In genomic region chr2:222298311-222299150, GRCh38 we compare ENCODE assay signal across 8 cellular contexts.
A peak's percentile ranks its signal among the peaks of the same experiment; 100 is the strongest.
DNase-seq lines count a peak whose midpoint lies in the region; ATAC-seq and TF ChIP-seq lines count a peak whose summit lies in the region.

PAX3 (minus strand) TSS chr2:222298998; CDS start chr2:222298615, 383 bp downstream.

- H3K4me1 Mint-ChIP-seq in stimulated activated naive CD8-positive, alpha-beta T cell treated with anti-CD3 and anti-CD28 coated beads, Interleukin-15, Interleukin-2, amounts not matched to agents 100 ng/mL and 50 ng/mL, for 24 hours (ENCODE audit: low read depth) = peaks cover 22% of the 10 kb centered on the region
- peaks cover 22% of the 10 kb centered on the region for H3K4me1 Mint-ChIP-seq in memory B cell

- no peak within 1 kb of the TSS for H3K27ac Mint-ChIP-seq in stimulated activated naive CD8-positive, alpha-beta T cell treated with anti-CD3 and anti-CD28 coated beads, Interleukin-15, Interleukin-2, amounts not matched to agents 100 ng/mL and 50 ng/mL, for 24 hours
- peak within 1 kb of the TSS; percentile 4 for H3K27ac Mint-ChIP-seq in memory B cell

- H3K4me3 ChIP-seq in astrocyte of the spinal cord (ENCODE audit: low read depth, low read length) (peak within 1 kb of the TSS; percentile 74), WERI-Rb-1 (ENCODE audit: low read depth, low read length) (no peak within 1 kb of the TSS)

- H3K4me3 Mint-ChIP-seq in stimulated activated naive CD8-positive, alpha-beta T cell treated with anti-CD3 and anti-CD28 coated beads, Interleukin-15, Interleukin-2, amounts not matched to agents 100 ng/mL and 50 ng/mL, for 24 hours = peak within 1 kb of the TSS; percentile 10
- H3K4me3 Mint-ChIP-seq in memory B cell = no peak within 1 kb of the TSS

- peaks cover 40% of the 10 kb centered on the region for H3K27me3 ChIP-seq in WERI-Rb-1 (ENCODE audit: insufficient read depth, low read depth, severe bottlenecking)

- peaks cover 93% of the 10 kb centered on the region for H3K27me3 Mint-ChIP-seq in stimulated activated naive CD8-positive, alpha-beta T cell treated with anti-CD3 and anti-CD28 coated beads, Interleukin-15, Interleukin-2, amounts not matched to agents 100 ng/mL and 50 ng/mL, for 24 hours
- peaks cover 44% of the 10 kb centered on the region for H3K27me3 Mint-ChIP-seq in memory B cell

- ATAC-seq in stimulated activated naive CD8-positive, alpha-beta T cell treated with anti-CD3 and anti-CD28 coated beads, Interleukin-15, Interleukin-2, amounts not matched to agents 100 U/mL and 50 U/mL, for 24 hours = no peak
- ATAC-seq in memory B cell (ENCODE audit: low read depth) = no peak
- ATAC-seq in GM21528 (IDR thresholded peaks at IDR 0.05; ENCODE audit: low FRiP score, unreplicated experiment) = no peak

- in situ Hi-C loops in astrocyte of the spinal cord (cut with HindIII; ENCODE audit: low sequenced_read_pairs) = no loop called here

- peaks cover 5% of the 10 kb centered on the region for H3K36me3 Mint-ChIP-seq in stimulated activated naive CD8-positive, alpha-beta T cell treated with anti-CD3 and anti-CD28 coated beads, Interleukin-15, Interleukin-2, amounts not matched to agents 100 ng/mL and 50 ng/mL, for 24 hours (ENCODE audit: low read depth)
- peaks cover 11% of the 10 kb centered on the region for H3K36me3 Mint-ChIP-seq in memory B cell

- DNase-seq in stimulated activated naive CD8-positive, alpha-beta T cell treated with anti-CD3 and anti-CD28 coated beads, Interleukin-15, Interleukin-2, amounts not matched to agents 100 U/mL and 50 U/mL, for 24 hours = no peak
- peak; percentile 93 for DNase-seq in astrocyte of the spinal cord (ENCODE audit: low read depth, low spot score)
- no peak for DNase-seq in memory B cell (ENCODE audit: low spot score in 2 of 2)
- DNase-seq in WERI-Rb-1 = no peak
- no peak for DNase-seq in stimulated activated CD4-positive, alpha-beta T cell treated with anti-CD3 and anti-CD28 coated beads, Interleukin-4, amount 100 ng/mL, for 1 hour
- no peak for DNase-seq in head of caudate nucleus

- intact Hi-C loops in head of caudate nucleus (cut with DNase I) = no loop called here

- H3K9me3 Mint-ChIP-seq in stimulated activated naive CD8-positive, alpha-beta T cell treated with anti-CD3 and anti-CD28 coated beads, Interleukin-15, Interleukin-2, amounts not matched to agents 100 ng/mL and 50 ng/mL, for 24 hours = no peaks in the 10 kb centered on the region
- peaks cover 8% of the 10 kb centered on the region for H3K9me3 Mint-ChIP-seq in memory B cell

- H3K9me3 ChIP-seq in WERI-Rb-1 (ENCODE audit: severe bottlenecking) = peaks cover 5% of the 10 kb centered on the region

- TF ChIP-seq CTCF in astrocyte of the spinal cord (IDR thresholded peaks at IDR 0.05; ENCODE audit: low read depth, low read length) (no peak), WERI-Rb-1 (IDR thresholded peaks at IDR 0.05; ENCODE audit: low read depth, low read length) (no peak)

- no peaks in the 10 kb centered on the region for H3K36me3 ChIP-seq in WERI-Rb-1

- no peak within 1 kb of the TSS for H3K27ac ChIP-seq in WERI-Rb-1
